8 cellular contexts compared by ENCODE assay signal in genomic region chr22:43812149-43812842, GRCh38. TPM values are rescaled to one million over a fixed set of nuclear protein-coding genes. Genes with fewer than 3 reads are reported as not detected.
DNase-seq lines count a peak whose midpoint lies in the region; ATAC-seq lines count a peak whose summit lies in the region.

TSS of gene EFCAB6 (minus strand) at chr22:43812305. CDS start at chr22:43782318, 29,987 bp downstream.

- peak within 1 kb of the TSS; percentile 92 to 95 (median 93) for H3K27ac Mint-ChIP-seq in CD4-positive, CD25-positive, alpha-beta regulatory T cell

- peaks cover 2% of the 10 kb centered on the region for H3K27me3 ChIP-seq in CD4-positive, CD25-positive, alpha-beta regulatory T cell (ENCODE audit: control insufficient read depth, insufficient read depth, low read length)
- H3K27me3 ChIP-seq in NT2/D1 (ENCODE audit: insufficient read depth, insufficient read length) = no peaks in the 10 kb centered on the region

- peaks cover 5 to 40% (median 24%) of the 10 kb centered on the region in 4 donors for H3K4me1 Mint-ChIP-seq in CD4-positive, CD25-positive, alpha-beta regulatory T cell

- H3K4me3 Mint-ChIP-seq in CD4-positive, CD25-positive, alpha-beta regulatory T cell = peak within 1 kb of the TSS; percentile 93 to 96 (median 94)

- DNase-seq in CD4-positive, CD25-positive, alpha-beta regulatory T cell = peak; percentile 87 to 93 (median 88)
- DNase-seq in HS-5 (ENCODE audit: low read depth) (peak; percentile 66), NT2/D1 (ENCODE audit: low read depth, low spot score) (peak; percentile 83), epidermal melanocyte (ENCODE audit: insufficient read length, low spot score) (peak; percentile 81), middle frontal gyrus (ENCODE audit: extremely low spot score, low spot score) (peak; percentile 88)
- peak; percentile 93 for DNase-seq in activated CD8-positive, alpha-beta memory T cell treated with anti-CD3 and anti-CD28 coated beads, Interleukin-2, amount 50 U/mL, for 48 hours
- peak; percentile 81 to 85 for DNase-seq in stimulated activated CD8-positive, alpha-beta memory T cell treated with anti-CD3 and anti-CD28 coated beads, Interleukin-15, amount 100 ng/mL, for 48 hours (ENCODE audit: low read depth in 2 of 2)

- H3K27me3 Mint-ChIP-seq in CD4-positive, CD25-positive, alpha-beta regulatory T cell = no peaks in the 10 kb centered on the region

- no peaks in the 10 kb centered on the region for H3K9me3 ChIP-seq in CD4-positive, CD25-positive, alpha-beta regulatory T cell (ENCODE audit: control insufficient read depth in 2 of 2, low read length in 2 of 2)
- H3K9me3 ChIP-seq in NT2/D1 (ENCODE audit: insufficient read depth, low read length) = no peaks in the 10 kb centered on the region

- peak within 1 kb of the TSS; percentile 75 for H3K27ac ChIP-seq in CD4-positive, CD25-positive, alpha-beta regulatory T cell (ENCODE audit: insufficient read depth, low read length, poor library complexity, severe bottlenecking)

- peak within 1 kb of the TSS; percentile 87 for H3K4me3 ChIP-seq in CD4-positive, CD25-positive, alpha-beta regulatory T cell (ENCODE audit: low read depth, low read length)
- peak within 1 kb of the TSS; percentile 80 for H3K4me3 ChIP-seq in NT2/D1 (ENCODE audit: insufficient read length, low read depth)

- H3K36me3 ChIP-seq in CD4-positive, CD25-positive, alpha-beta regulatory T cell (ENCODE audit: control insufficient read depth, insufficient read depth, low read length) = no peaks in the 10 kb centered on the region
- peaks cover 4% of the 10 kb centered on the region for H3K36me3 ChIP-seq in NT2/D1 (ENCODE audit: insufficient read depth, insufficient read length, low read length)

- peaks cover 18% of the 10 kb centered on the region for H3K4me1 ChIP-seq in CD4-positive, CD25-positive, alpha-beta regulatory T cell (ENCODE audit: control insufficient read depth, insufficient read depth, low read length, poor library complexity, severe bottlenecking)
- H3K4me1 ChIP-seq in NT2/D1 (ENCODE audit: insufficient read depth, insufficient read length) = no peaks in the 10 kb centered on the region

- peaks cover 11% of the 10 kb centered on the region for H3K36me3 Mint-ChIP-seq in CD4-positive, CD25-positive, alpha-beta regulatory T cell

- peak; percentile 84 to 94 for ATAC-seq in CD4-positive, CD25-positive, alpha-beta regulatory T cell (ENCODE audit: low read depth in 2 of 2)
- peak; percentile 81 for ATAC-seq in GM19463 (IDR thresholded peaks at IDR 0.05; ENCODE audit: unreplicated experiment)

- H3K9ac ChIP-seq in NT2/D1 (ENCODE audit: insufficient read length, low read depth) = peak within 1 kb of the TSS; percentile 89

- no peaks in the 10 kb centered on the region for H3K9me3 Mint-ChIP-seq in CD4-positive, CD25-positive, alpha-beta regulatory T cell

RNA-seq across cellular contexts. Expression of gene EFCAB6, which starts in this region (rescaled TPM):
- not detected for total RNA-seq in CD4-positive, CD25-positive, alpha-beta regulatory T cell
- under 1 TPM in 3 of 4 donors, not detected in 1; 0.18 to 0.77 (median 0.30) TPM for polyA plus RNA-seq in CD4-positive, CD25-positive, alpha-beta regulatory T cell

Comparison
In these comparisons a context has a peak if more than half of its experiments do, and no peak if none do; other contexts are left out.
1. Peak in every context shown above with its lines: DNase-seq, ATAC-seq, H3K4me3 ChIP-seq and H3K27ac ChIP-seq.
2. Peak in DNase-seq, ATAC-seq, H3K4me3 ChIP-seq and H3K27ac ChIP-seq in CD4-positive, CD25-positive, alpha-beta regulatory T cell; RNA of the gene not detected or under 1 TPM.